Comparison of ENCODE assay signal across 22 cellular contexts in genomic region chrX:14080031-14080430, GRCh38. TPM values are rescaled to one million over a fixed set of nuclear protein-coding genes. Genes with fewer than 3 reads are reported as not detected.
DNase-seq lines count a peak whose midpoint lies in the region; ATAC-seq, FAIRE-seq and TF ChIP-seq lines count a peak whose summit lies in the region.
"Had no signal": no experiment of that assay in that cellular context is flagged by ENCODE, and none has a peak within 500 bp of the region (broad histone marks: within the 10 kb centered on the region; RNA-seq: fewer than 3 reads in every experiment).

No MANE protein-coding gene starts in this region.

- H3K27ac Mint-ChIP-seq in MCF 10A (ENCODE audit: low read depth, unreplicated experiment), result no peak overlapping the region
- H3K27ac Mint-ChIP-seq: B cell; CD4-positive, alpha-beta T cell; CD8-positive, alpha-beta T cell had no signal

- intact Hi-C loops in mammary epithelial cell (cut with micrococcal nuclease) (no loop called here), MCF 10A (cut with micrococcal nuclease) (no loop called here), pancreas (cut with DNase I) (no loop called here)

- H3K4me1 ChIP-seq in mammary epithelial cell (ENCODE audit: insufficient read depth, low read length), result no peaks in the 10 kb centered on the region
- H3K4me1 ChIP-seq in pancreas, result no peaks in the 10 kb centered on the region
- no peaks in the 10 kb centered on the region for H3K4me1 ChIP-seq in neuronal stem cell (ENCODE audit: control insufficient read depth in 2 of 2, insufficient read depth in 1 of 2, low read depth in 1 of 2, low read length in 2 of 2)
- H3K4me1 ChIP-seq: A549; BLaER1 treated with 17β-estradiol and CSF1 and Interleukin-3, amounts not matched to agents 10 nM and 100 nM; Caco-2 had no signal

- no peak for ATAC-seq in pancreas
- no peak for ATAC-seq in HG03469 (IDR thresholded peaks at IDR 0.05; ENCODE audit: unreplicated experiment)
- ATAC-seq: A549; CD8-positive, alpha-beta T cell had no signal

- H3K4me2 ChIP-seq in mammary epithelial cell (ENCODE audit: insufficient read depth, low read depth, low read length) (no peak overlapping the region), neuronal stem cell (ENCODE audit: insufficient read depth, low read length, poor library complexity, severe bottlenecking) (no peak overlapping the region)
- H3K4me2 ChIP-seq: A549; BLaER1 treated with 17β-estradiol and CSF1 and Interleukin-3, amounts not matched to agents 10 nM and 100 nM had no signal

- H2AFZ ChIP-seq in mammary epithelial cell (ENCODE audit: low read depth, low read length), result no peak overlapping the region
- H2AFZ ChIP-seq in neuronal stem cell (ENCODE audit: low read length), result no peak overlapping the region

- no peaks in the 10 kb centered on the region for H3K79me2 ChIP-seq in mammary epithelial cell (ENCODE audit: insufficient read depth, low read length)

- no peak overlapping the region for H3K9ac ChIP-seq in mammary epithelial cell (ENCODE audit: insufficient read depth, low read length)
- no peak overlapping the region for H3K9ac ChIP-seq in neuronal stem cell (ENCODE audit: low read depth, low read length, poor library complexity)
- H3K9ac ChIP-seq: BLaER1 treated with 17β-estradiol and CSF1 and Interleukin-3, amounts not matched to agents 10 nM and 100 nM had no signal

- H3K9me3 ChIP-seq in mammary epithelial cell (replicated peaks; ENCODE audit: insufficient read depth, low read length), result no peaks in the 10 kb centered on the region
- H3K9me3 ChIP-seq in pancreas, result no peaks in the 10 kb centered on the region
- no peaks in the 10 kb centered on the region for H3K9me3 ChIP-seq in neuronal stem cell (replicated peaks in 1 of 2; ENCODE audit: control insufficient read depth in 2 of 2, insufficient read depth in 1 of 2, low read depth in 1 of 2, low read length in 2 of 2)
- H3K9me3 ChIP-seq: A549; BLaER1 treated with 17β-estradiol and CSF1 and Interleukin-3, amounts not matched to agents 10 nM and 100 nM; Caco-2 had no signal

- H3K4me3 Mint-ChIP-seq in MCF 10A (ENCODE audit: unreplicated experiment), result no peak overlapping the region
- H3K4me3 Mint-ChIP-seq: B cell; CD4-positive, alpha-beta T cell; CD8-positive, alpha-beta T cell had no signal

- H3K14ac ChIP-seq in neuronal stem cell (ENCODE audit: low read length), result no peak overlapping the region

- no peak overlapping the region for H2BK12ac ChIP-seq in neuronal stem cell (ENCODE audit: low read length)

- no peaks in the 10 kb centered on the region for H4K20me1 ChIP-seq in mammary epithelial cell (ENCODE audit: insufficient read depth, low read length)
- H4K20me1 ChIP-seq: BLaER1 treated with 17β-estradiol and CSF1 and Interleukin-3, amounts not matched to agents 10 nM and 100 nM had no signal

- no peaks in the 10 kb centered on the region for H3K36me3 ChIP-seq in mammary epithelial cell (ENCODE audit: insufficient read depth, low read length)
- no peaks in the 10 kb centered on the region for H3K36me3 ChIP-seq in pancreas
- no peaks in the 10 kb centered on the region for H3K36me3 ChIP-seq in neuronal stem cell (replicated peaks in 1 of 2; ENCODE audit: control insufficient read depth in 2 of 2, insufficient read depth in 2 of 2, low read length in 2 of 2)
- H3K36me3 ChIP-seq: BLaER1 treated with 17β-estradiol and CSF1 and Interleukin-3, amounts not matched to agents 10 nM and 100 nM had no signal

- in situ Hi-C loops in mammary epithelial cell (cut with MboI; ENCODE audit: low sequenced_read_pairs in 2 of 2), result no loop called here
- in situ Hi-C loops in SK-MEL-5 (cut with HindIII; ENCODE audit: low pct_unique_long_range_greater_than_20kb, low sequenced_read_pairs), result no loop called here

- no peak overlapping the region for H2BK5ac ChIP-seq in neuronal stem cell (ENCODE audit: low read length)

- no peak overlapping the region for H4K8ac ChIP-seq in neuronal stem cell (ENCODE audit: low read depth, low read length)

- 42% methylated on average over 1 of the region's 1 CpG for WGBS in mammary epithelial cell (ENCODE audit: low coverage, missing lambda C conversion rate)
- 55 to 88% methylated on average over 1 of the region's 1 CpG for WGBS in pancreas, 2 donors
- WGBS in neuronal stem cell (ENCODE audit: extremely low coverage in 2 of 2, insufficient read length in 2 of 2, insufficient replicate concordance in 1 of 2), 2 donors, result no CpG with 5 or more reads among the region's 1 CpG

- H3K27me3 ChIP-seq in mammary epithelial cell (ENCODE audit: insufficient read depth, low read length) (peaks cover 2% of the 10 kb centered on the region), pancreas (peaks cover 0 to 30% (median 2%) of the 10 kb centered on the region in 4 donors), neuronal stem cell (ENCODE audit: control insufficient read depth in 3 of 3, insufficient read depth in 3 of 3, low read depth in 1 of 3, low read length in 3 of 3) (no peaks in the 10 kb centered on the region)

- no peaks in the 10 kb centered on the region for H3K9me3 Mint-ChIP-seq in MCF 10A (ENCODE audit: unreplicated experiment)
- H3K9me3 Mint-ChIP-seq: CD4-positive, alpha-beta T cell; CD8-positive, alpha-beta T cell had no signal

- H3K36me3 Mint-ChIP-seq in MCF 10A (ENCODE audit: insufficient read depth, unreplicated experiment), result no peaks in the 10 kb centered on the region
- H3K36me3 Mint-ChIP-seq: CD8-positive, alpha-beta T cell had no signal

- POLR2A ChIA-PET in MCF 10A (lab: Yijun Ruan, JAX), result interaction anchor here (0.9 kb wide), 1 partner anchor 13 kb away, joined by 3 read pairs; no protein-coding TSS in a partner anchor

- peak; percentile 39 for FAIRE-seq in pancreas (lab: Jason Lieb, UNC)
- FAIRE-seq: D721Med, GM19239 had no signal

- H3K23ac ChIP-seq in neuronal stem cell (ENCODE audit: low read depth, low read length, poor library complexity), result no peak overlapping the region

- no peak overlapping the region for H2BK15ac ChIP-seq in neuronal stem cell (ENCODE audit: low read length)

- CTCF ChIA-PET in mammary epithelial cell (lab: Charles Lee; ENCODE audit: low non-redundant PET), result no interaction called here
- CTCF ChIA-PET in MCF 10A (lab: Yijun Ruan, JAX), result interaction anchor here (0.5 kb wide), 1 partner anchor 13 kb away, joined by 3 read pairs; no protein-coding TSS in a partner anchor

- no peak overlapping the region for H4K91ac ChIP-seq in neuronal stem cell (ENCODE audit: low read depth, low read length, poor library complexity)

- peaks cover 78% of the 10 kb centered on the region for H3K27me3 Mint-ChIP-seq in MCF 10A (ENCODE audit: insufficient read depth, unreplicated experiment)

- no peaks in the 10 kb centered on the region for H3K4me1 Mint-ChIP-seq in MCF 10A (ENCODE audit: insufficient read depth, unreplicated experiment)
- H3K4me1 Mint-ChIP-seq: B cell had no signal

- H2BK120ac ChIP-seq in neuronal stem cell (ENCODE audit: low read depth, low read length), result no peak overlapping the region

- no peak overlapping the region for H2AK5ac ChIP-seq in neuronal stem cell (ENCODE audit: low read depth, low read length)

- DNase-seq in mammary epithelial cell (peak; percentile 12), MCF 10A (ENCODE audit: unreplicated experiment) (no peak), SK-MEL-5 (ENCODE audit: low read depth, low spot score) (peak; percentile 8), epithelial cell of esophagus (ENCODE audit: low read depth) (peak; percentile 49), pancreas (no peak), neuronal stem cell (ENCODE audit: low spot score) (no peak)
- no peak for DNase-seq in stimulated activated CD4-positive, alpha-beta T cell treated with anti-CD3 and anti-CD28 coated beads, Interleukin-2, amount 100 ng/mL, for 48 hours
- DNase-seq: AML-193; Caco-2; Calu3; CD4-positive, alpha-beta T cell; CD8-positive, alpha-beta T cell; DMS79 treated with DMSO at 0.1 percent for 48 hours; GF-D8 had no signal

- TF ChIP-seq CTCF in mammary epithelial cell (conservative IDR thresholded peaks at IDR 0.05 in 1 of 2, IDR thresholded peaks at IDR 0.05 in 1 of 2; ENCODE audit: extremely low read depth in 1 of 2, insufficient read depth in 1 of 2, low read depth in 1 of 2, low read length in 2 of 2) (no peak), MCF 10A (IDR thresholded peaks at IDR 0.05; ENCODE audit: unreplicated experiment) (no peak), epithelial cell of esophagus (IDR thresholded peaks at IDR 0.05; ENCODE audit: insufficient read depth, low read depth, low read length, missing control alignments) (no peak), pancreas (IDR thresholded peaks at IDR 0.05) (no peak)

- no peak overlapping the region for H3K4me3 ChIP-seq in mammary epithelial cell (replicated peaks in 1 of 3; ENCODE audit: insufficient read depth in 1 of 3, low read depth in 2 of 3, low read length in 3 of 3)
- H3K4me3 ChIP-seq in epithelial cell of esophagus (ENCODE audit: low read length), result no peak overlapping the region
- H3K4me3 ChIP-seq in pancreas, result no peak overlapping the region
- no peak overlapping the region for H3K4me3 ChIP-seq in neuronal stem cell (ENCODE audit: low read length in 2 of 2)
- H3K4me3 ChIP-seq: A549; BLaER1 treated with 17β-estradiol and CSF1 and Interleukin-3, amounts not matched to agents 10 nM and 100 nM had no signal

- no peak overlapping the region for H3K18ac ChIP-seq in neuronal stem cell (ENCODE audit: low read length)

- no TSS peak for BruUV-seq in mammary epithelial cell (replicated peaks; lab: Mats Ljungman, UMichigan)
- no TSS peak for BruUV-seq in MCF 10A (replicated peaks; lab: Mats Ljungman, UMichigan)

- no peak overlapping the region for H3K4ac ChIP-seq in neuronal stem cell (ENCODE audit: low read length)

- dilution Hi-C loops in mammary epithelial cell (cut with HindIII; ENCODE audit: low sequenced_read_pairs), result no loop called here

- no peak overlapping the region for H3K27ac ChIP-seq in mammary epithelial cell (ENCODE audit: insufficient read depth, low read depth, low read length)
- no peak overlapping the region for H3K27ac ChIP-seq in pancreas
- H3K27ac ChIP-seq in neuronal stem cell (replicated peaks; ENCODE audit: low read length), result no peak overlapping the region
- H3K27ac ChIP-seq: 22Rv1; A549; BLaER1 treated with 17β-estradiol and CSF1 and Interleukin-3, amounts not matched to agents 10 nM and 100 nM; C4-2B had no signal

- H3K79me1 ChIP-seq in neuronal stem cell (ENCODE audit: low read depth, low read length), result no peaks in the 10 kb centered on the region

RNA-seq across cellular contexts. Expression of gene GEMIN8, which starts 50.3 kb away (rescaled TPM):
- total RNA-seq in mammary epithelial cell, result 10 to 100 TPM; 14.7 to 25.9 TPM
- 32.3 TPM for polyA plus RNA-seq in mammary epithelial cell
- polyA minus RNA-seq in mammary epithelial cell, result 1.2 TPM
- total RNA-seq in MCF 10A (2022), result 24.6 and 28.2 TPM in 2 replicates
- total RNA-seq in SK-MEL-5 (2014; rRNA removed; shearing (Covaris generic)), result 15.0 and 15.9 TPM in 2 replicates
- polyA plus RNA-seq in SK-MEL-5 (2015; cell fraction: cytosol; rRNA removed), result 15.9 and 17.7 TPM in 2 replicates
- 69.7 and 109 TPM in 2 replicates for polyA plus RNA-seq in SK-MEL-5 (2015; cell fraction: nucleus; rRNA removed)
- total RNA-seq in pancreas, result 10 to 100 TPM in 5 of 6 donors, 1 to 10 TPM in 1; 8.8 to 16.8 (median 11.1) TPM
- 10 to 100 TPM; 17.8 to 24.4 TPM for polyA plus RNA-seq in pancreas
- polyA plus RNA-seq in neuronal stem cell (2013, experiment 1 of 2), result 16.1 TPM
- 16.3 TPM for polyA plus RNA-seq in neuronal stem cell (2013, experiment 2 of 2)

Comparison
In these comparisons a context has a peak if more than half of its experiments do, and no peak if none do; other contexts are left out.
1. DNase-seq: peak in mammary epithelial cell (single experiment), SK-MEL-5 (single experiment) and epithelial cell of esophagus (single experiment); none in MCF 10A (single experiment), pancreas (0 of 6), stimulated activated CD4-positive, alpha-beta T cell treated with anti-CD3 and anti-CD28 coated beads, Interleukin-2, amount 100 ng/mL, for 48 hours (0 of 2) and neuronal stem cell (single experiment).